In genomic region chr3:35739181-35739809, GRCh38 we compare ENCODE assay signal across 36 cellular contexts.
A peak's percentile ranks its signal among the peaks of the same experiment; 100 is the strongest.
DNase-seq lines count a peak whose midpoint lies in the region; ATAC-seq and TF ChIP-seq lines count a peak whose summit lies in the region.
"Had no signal": no experiment of that assay in that cellular context is flagged by ENCODE, and none has a peak within 500 bp of the region (broad histone marks: within the 10 kb centered on the region; RNA-seq: fewer than 3 reads in every experiment).

No MANE protein-coding gene starts in this region.

- H3K4me3 Mint-ChIP-seq in nephron = no peak overlapping the region
- H3K4me3 Mint-ChIP-seq: activated CD8-positive, alpha-beta T cell treated with anti-CD3 and anti-CD28 coated beads, Interleukin-2, amount 10 ng/mL, durations not matched to agents 7 days and 5 days; activated T-helper 17 cell treated with anti-CD3 and anti-CD28 coated beads, Interleukin-2, amount 50 U/mL, for 72 hours; HFFc6; naive thymus-derived CD8-positive, alpha-beta T cell had no signal

- no peak overlapping the region for H3K27ac ChIP-seq in tibial artery
- H3K27ac ChIP-seq: C4-2B, colonic mucosa, GM23248, HL-60, Peyer's patch, skin epidermis, suprapubic skin, upper lobe of right lung, VCaP had no signal

- no peak for ATAC-seq in Right ventricle myocardium inferior
- ATAC-seq: activated CD8-positive, alpha-beta T cell treated with anti-CD3 and anti-CD28 coated beads, Interleukin-2, amount 10 ng/mL, durations not matched to agents 7 days and 5 days; activated T-helper 17 cell treated with anti-CD3 and anti-CD28 coated beads, Interleukin-2, amount 50 U/mL, for 72 hours; left ventricle myocardium superior; naive thymus-derived CD8-positive, alpha-beta T cell; upper lobe of right lung had no signal

- H3K27me3 Mint-ChIP-seq in nephron (ENCODE audit: low read depth) = peaks cover 4% of the 10 kb centered on the region
- H3K27me3 Mint-ChIP-seq: activated T-helper 17 cell treated with anti-CD3 and anti-CD28 coated beads, Interleukin-2, amount 50 U/mL, for 72 hours; naive thymus-derived CD8-positive, alpha-beta T cell had no signal

- no peaks in the 10 kb centered on the region for H3K4me1 ChIP-seq in tibial artery
- H3K4me1 ChIP-seq: colonic mucosa, Peyer's patch, suprapubic skin, upper lobe of right lung had no signal

- no peaks in the 10 kb centered on the region for H3K36me3 Mint-ChIP-seq in nephron (ENCODE audit: low read depth)
- H3K36me3 Mint-ChIP-seq: naive thymus-derived CD8-positive, alpha-beta T cell had no signal

- peak overlapping the region in 2 of 3 experiments; percentile 1 for H3K27ac Mint-ChIP-seq in nephron
- H3K27ac Mint-ChIP-seq: activated CD8-positive, alpha-beta T cell treated with anti-CD3 and anti-CD28 coated beads, Interleukin-2, amount 10 ng/mL, durations not matched to agents 7 days and 5 days; activated T-helper 17 cell treated with anti-CD3 and anti-CD28 coated beads, Interleukin-2, amount 50 U/mL, for 72 hours; HFFc6; naive thymus-derived CD8-positive, alpha-beta T cell had no signal

- DNase-seq in Right ventricle myocardium inferior (ENCODE audit: missing footprints) = peak; percentile 55
- no peak for DNase-seq in cardiac septum (ENCODE audit: low spot score)
- peak; percentile 81 for DNase-seq in foreskin melanocyte
- DNase-seq in NCI-H748 treated with DMSO at 0.1 percent for 48 hours (lab: John Stamatoyannopoulos, UW) = no peak
- no peak for DNase-seq in tibial artery
- DNase-seq in GDM1 (lab: John Stamatoyannopoulos, UW) = no peak
- no peak for DNase-seq in HT-29 (ENCODE audit: low spot score)
- DNase-seq: 8988T; activated CD4-positive, alpha-beta T cell treated with anti-CD3 and anti-CD28 coated beads for 4 hours; activated CD8-positive, alpha-beta T cell treated with anti-CD3 and anti-CD28 coated beads, Interleukin-2, amount 10 ng/mL, durations not matched to agents 7 days and 5 days; activated naive CD4-positive, alpha-beta T cell treated with anti-CD3 and anti-CD28 coated beads, Interleukin-2, amount 50 U/mL, for 16 hours; amniotic stem cell; colonic mucosa; DMS79; effector CD4-positive, alpha-beta T cell; GF-D8; GM23248; HFFc6; KG1; left ventricle myocardium superior; MM.1S; naive thymus-derived CD8-positive, alpha-beta T cell; NCI-H1417 treated with DMSO at 0.1 percent for 48 hours; NCI-H226; Peyer's patch; SIG-M5; stimulated activated naive CD4-positive, alpha-beta T cell treated with Interleukin-2 at 50 U/mL for 16 hours; T1000; upper lobe of right lung had no signal

- no peaks in the 10 kb centered on the region for H3K36me3 ChIP-seq in tibial artery
- H3K36me3 ChIP-seq: colonic mucosa, Peyer's patch, suprapubic skin, upper lobe of right lung had no signal

- no peaks in the 10 kb centered on the region for H3K27me3 ChIP-seq in tibial artery
- H3K27me3 ChIP-seq: colonic mucosa, Peyer's patch, suprapubic skin had no signal

- no peaks in the 10 kb centered on the region for H3K9me3 ChIP-seq in tibial artery
- H3K9me3 ChIP-seq: colonic mucosa, Peyer's patch, suprapubic skin, upper lobe of right lung had no signal

- H3K4me1 Mint-ChIP-seq in nephron = peaks cover 15% of the 10 kb centered on the region
- H3K4me1 Mint-ChIP-seq: activated T-helper 17 cell treated with anti-CD3 and anti-CD28 coated beads, Interleukin-2, amount 50 U/mL, for 72 hours had no signal

- no peaks in the 10 kb centered on the region for H3K9me3 Mint-ChIP-seq in nephron
- H3K9me3 Mint-ChIP-seq: activated T-helper 17 cell treated with anti-CD3 and anti-CD28 coated beads, Interleukin-2, amount 50 U/mL, for 72 hours; naive thymus-derived CD8-positive, alpha-beta T cell had no signal

- H3K4me3 ChIP-seq in tibial artery = no peak overlapping the region
- H3K4me3 ChIP-seq: colonic mucosa, GM23248, Peyer's patch, skin epidermis, suprapubic skin, upper lobe of right lung had no signal

- intact Hi-C loops in Right ventricle myocardium inferior (cut with DNase I) = no loop called here
- intact Hi-C loops in cardiac septum (cut with DNase I) = no loop called here
- intact Hi-C loops in tibial artery (cut with DNase I; ENCODE audit: low total_unique reads) = no loop called here

- no peak for TF ChIP-seq CTCF in nephron (IDR thresholded peaks at IDR 0.05; ENCODE audit: unreplicated experiment in 3 of 3)
- TF ChIP-seq CTCF in tibial artery (IDR thresholded peaks at IDR 0.05) = no peak

Comparison
In these comparisons a context has a peak if more than half of its experiments do, and no peak if none do; other contexts are left out.
1. DNase-seq: peak in Right ventricle myocardium inferior (single experiment) and foreskin melanocyte (single experiment); none in cardiac septum (single experiment), NCI-H748 treated with DMSO at 0.1 percent for 48 hours (single experiment), tibial artery (0 of 2), GDM1 (single experiment) and HT-29 (single experiment).